Comparison of ENCODE assay signal across 9 cellular contexts in genomic region chr10:102599565-102600327, GRCh38. TPM values are rescaled to one million over a fixed set of nuclear protein-coding genes. Genes with fewer than 3 reads are reported as not detected.
DNase-seq lines count a peak whose midpoint lies in the region; ATAC-seq and TF ChIP-seq lines count a peak whose summit lies in the region.
"Had no signal": no experiment of that assay in that cellular context is flagged by ENCODE, and none has a peak within 500 bp of the region (broad histone marks: within the 10 kb centered on the region; RNA-seq: fewer than 3 reads in every experiment).

No MANE protein-coding gene starts in this region.

- H4K5ac ChIP-seq in mesendoderm (ENCODE audit: low read length) = no peak overlapping the region

- ATAC-seq in upper lobe of right lung (peak; percentile 67), HG02588 (IDR thresholded peaks at IDR 0.05; ENCODE audit: unreplicated experiment) (no peak), GM18867 (IDR thresholded peaks at IDR 0.05; ENCODE audit: unreplicated experiment) (no peak)

- no peak overlapping the region for H3K23ac ChIP-seq in mesendoderm (ENCODE audit: low read length)

- no CpG with 5 or more reads among the region's 7 CpGs for WGBS in mesendoderm (ENCODE audit: extremely low coverage, insufficient coverage, low lambda C conversion rate)

- H3K9ac ChIP-seq in mesendoderm (ENCODE audit: low read length) = no peak overlapping the region

- no peak overlapping the region for H2BK15ac ChIP-seq in mesendoderm (replicated peaks; ENCODE audit: low read depth)

- H3K4me3 ChIP-seq in mesendoderm (ENCODE audit: low read length) (no peak overlapping the region), upper lobe of right lung (no peak overlapping the region)

- no peaks in the 10 kb centered on the region for H3K79me2 ChIP-seq in mesendoderm (ENCODE audit: control insufficient read depth, insufficient read depth, low read length)

- H3K4ac ChIP-seq in mesendoderm (ENCODE audit: low read depth, low read length) = no peak overlapping the region

- H3K4me1 ChIP-seq in mesendoderm (ENCODE audit: control insufficient read depth, low read depth, low read length) (no peaks in the 10 kb centered on the region), upper lobe of right lung (peaks cover 59% of the 10 kb centered on the region)

- H3K27me3 ChIP-seq in mesendoderm (ENCODE audit: insufficient read depth, low read length, poor library complexity) = no peaks in the 10 kb centered on the region
- H3K27me3 ChIP-seq in upper lobe of right lung = no peaks in the 10 kb centered on the region

- H3K36me3 ChIP-seq in mesendoderm (ENCODE audit: control insufficient read depth, insufficient read depth, low read length) (no peaks in the 10 kb centered on the region), upper lobe of right lung (peaks cover 33% of the 10 kb centered on the region)

- H2BK5ac ChIP-seq in mesendoderm (ENCODE audit: low read length) = no peak overlapping the region

- no peaks in the 10 kb centered on the region for H3K9me3 ChIP-seq in upper lobe of right lung

- TF ChIP-seq CTCF in upper lobe of right lung (IDR thresholded peaks at IDR 0.05) = no peak

- H3K56ac ChIP-seq in mesendoderm (ENCODE audit: low read length) = peak overlapping the region; percentile 27

- H3K27ac ChIP-seq in mesendoderm (ENCODE audit: low read depth, low read length) (peak overlapping the region; percentile 45), upper lobe of right lung (peak overlapping the region; percentile 65)
- H3K27ac ChIP-seq: 22Rv1 had no signal

- TF ChIP-seq POLR2A in erythroblast (IDR thresholded peaks at IDR 0.05; ENCODE audit: low read length) = peak; percentile 21

- intact Hi-C loops in upper lobe of right lung (cut with DNase I) = no loop called here

- no peak overlapping the region for H3K4me2 ChIP-seq in mesendoderm (ENCODE audit: low read length)

- no peak overlapping the region for H2BK120ac ChIP-seq in mesendoderm (ENCODE audit: low read depth, low read length)

- DNase-seq in NCI-H510A (lab: John Stamatoyannopoulos, UW) (peak; percentile 6), NCI-H510A treated with DMSO at 0.1 percent for 48 hours (lab: John Stamatoyannopoulos, UW) (no peak), erythroblast (lab: John Stamatoyannopoulos, UW) (peak; percentile 90 to 96), mesendoderm (no peak), upper lobe of right lung (no peak), RPMI8226 (no peak)

- no peak overlapping the region for H4K8ac ChIP-seq in mesendoderm (ENCODE audit: low read depth, low read length)

- no peaks in the 10 kb centered on the region for H3K79me1 ChIP-seq in mesendoderm (ENCODE audit: low read length)

- no peak overlapping the region for H2AK5ac ChIP-seq in mesendoderm (ENCODE audit: low read length)

- no peak overlapping the region for H3K18ac ChIP-seq in mesendoderm (ENCODE audit: low read length)

RNA-seq across cellular contexts. Expression of gene TRIM8, which starts 44.5 kb away (rescaled TPM):
- polyA plus RNA-seq in mesendoderm (2013, experiment 1 of 2) = 22.6 TPM
- 23.2 TPM for polyA plus RNA-seq in mesendoderm (2013, experiment 2 of 2)
- 146 TPM for total RNA-seq in upper lobe of right lung

Comparison
In these comparisons a context has a peak if more than half of its experiments do, and no peak if none do; other contexts are left out.
1. DNase-seq: peak in NCI-H510A (single experiment) and erythroblast (2 of 2); none in NCI-H510A treated with DMSO at 0.1 percent for 48 hours (single experiment), mesendoderm (single experiment), upper lobe of right lung (single experiment) and RPMI8226 (single experiment).